ENCODE assay signal across 8 cellular contexts in genomic region chr7:100586266-100587025, GRCh38. TPM values are rescaled to one million over a fixed set of nuclear protein-coding genes. Genes with fewer than 3 reads are reported as not detected.
DNase-seq lines count a peak whose midpoint lies in the region; ATAC-seq, FAIRE-seq and TF ChIP-seq lines count a peak whose summit lies in the region.

FBXO24 (plus strand) TSS chr7:100586328; CDS start chr7:100586626, 298 bp downstream.

- H3K36me3 ChIP-seq in BE2C, result peaks cover 2% of the 10 kb centered on the region
- H3K36me3 ChIP-seq in kidney epithelial cell (ENCODE audit: control insufficient read depth, insufficient read depth, low read length), result no peaks in the 10 kb centered on the region

- FAIRE-seq in GM19239 (lab: Jason Lieb, UNC), result peak; percentile 99

- peaks cover 26% of the 10 kb centered on the region for H3K4me1 Mint-ChIP-seq in activated CD4-positive, alpha-beta T cell treated with anti-CD3 and anti-CD28 coated beads for 36 hours

- no peaks in the 10 kb centered on the region for H3K9me3 ChIP-seq in BE2C

- H3K27ac Mint-ChIP-seq in activated CD4-positive, alpha-beta T cell treated with anti-CD3 and anti-CD28 coated beads for 36 hours, result peak within 1 kb of the TSS; percentile 82

- no peak for TF ChIP-seq CTCF in BE2C (IDR thresholded peaks at IDR 0.05; ENCODE audit: low read depth, low read length)
- TF ChIP-seq CTCF in kidney epithelial cell (IDR thresholded peaks at IDR 0.05; ENCODE audit: insufficient read depth, low read length, poor library complexity, severe bottlenecking), result no peak

- no peaks in the 10 kb centered on the region for H3K27me3 ChIP-seq in BE2C
- peaks cover 6% of the 10 kb centered on the region for H3K27me3 ChIP-seq in kidney epithelial cell (ENCODE audit: control insufficient read depth, insufficient read depth, low read length)

- H3K36me3 Mint-ChIP-seq in activated CD4-positive, alpha-beta T cell treated with anti-CD3 and anti-CD28 coated beads for 36 hours (ENCODE audit: low read depth), result peaks cover 2% of the 10 kb centered on the region

- CTCF ChIA-PET in activated CD4-positive, alpha-beta T cell treated with anti-CD3 and anti-CD28 coated beads for 36 hours (lab: Charles Lee), result interaction anchor here (0.7 to 4.2 kb wide), 25 partner anchors 8 to 266 kb away, joined by 3 to 19 read pairs (median 4); partner anchors contain the start of genes AGFG2, GIGYF1, MEPCE and MOSPD3

- no peaks in the 10 kb centered on the region for H3K9me3 Mint-ChIP-seq in activated CD4-positive, alpha-beta T cell treated with anti-CD3 and anti-CD28 coated beads for 36 hours (ENCODE audit: low read depth)

- H3K4me1 ChIP-seq in BE2C, result peaks cover 10% of the 10 kb centered on the region

- intact Hi-C loops in activated CD4-positive, alpha-beta T cell treated with anti-CD3 and anti-CD28 coated beads for 36 hours (cut with DNase I, micrococcal nuclease), result loop anchor here (1.0 to 5.0 kb wide), 17 partner anchors 18 to 666 kb away; partner anchors contain the start of genes AGFG2 (in 2 of the 2), GNB2 (in 2 of the 2), MOSPD3 (in 2 of the 2) and TSC22D4 (in 2 of the 2)

- peak within 1 kb of the TSS; percentile 78 for H3K4me3 Mint-ChIP-seq in activated CD4-positive, alpha-beta T cell treated with anti-CD3 and anti-CD28 coated beads for 36 hours

- peak within 1 kb of the TSS; percentile 79 for H3K4me3 ChIP-seq in BE2C (ENCODE audit: low read depth, low read length)
- H3K4me3 ChIP-seq in kidney epithelial cell (ENCODE audit: low read depth, low read length), result peak within 1 kb of the TSS; percentile 98

- H3K27me3 Mint-ChIP-seq in activated CD4-positive, alpha-beta T cell treated with anti-CD3 and anti-CD28 coated beads for 36 hours, result peaks cover 4% of the 10 kb centered on the region

- peak; percentile 83 for ATAC-seq in HG03442 (IDR thresholded peaks at IDR 0.05; ENCODE audit: unreplicated experiment)
- peak; percentile 86 for ATAC-seq in activated CD4-positive, alpha-beta T cell treated with anti-CD3 and anti-CD28 coated beads for 36 hours

- DNase-seq in BE2C (peak; percentile 100), GM19239 (ENCODE audit: insufficient read length, low spot score) (peak; percentile 98), NCI-H510A treated with DMSO at 0.1 percent for 48 hours (lab: John Stamatoyannopoulos, UW) (peak; percentile 97), kidney epithelial cell (ENCODE audit: low read depth) (peak; percentile 98)
- peak; percentile 100 for DNase-seq in activated CD4-positive, alpha-beta T cell treated with anti-CD3 and anti-CD28 coated beads for 36 hours
- peak; percentile 100 for DNase-seq in stimulated activated CD4-positive, alpha-beta T cell treated with anti-CD3 and anti-CD28 coated beads, Interleukin-15, amount 100 ng/mL, for 24 hours

- peak within 1 kb of the TSS; percentile 96 for H3K27ac ChIP-seq in cingulate gyrus (ENCODE audit: low read depth, low read length)

- POLR2A ChIA-PET in activated CD4-positive, alpha-beta T cell treated with anti-CD3 and anti-CD28 coated beads for 36 hours (lab: Charles Lee), result interaction anchor here (0.6 to 2.7 kb wide), 19 partner anchors 9 to 366 kb away, joined by 3 to 13 read pairs (median 4); partner anchors contain the start of genes AGFG2, MEPCE, MOSPD3 and POP7

RNA-seq across cellular contexts. Expression of gene FBXO24, which starts in this region (rescaled TPM):
- polyA plus RNA-seq in BE2C (2012; ENCODE audit: insufficient read depth, insufficient read length, low read depth), result 3.0 TPM
- total RNA-seq in activated CD4-positive, alpha-beta T cell treated with anti-CD3 and anti-CD28 coated beads for 36 hours, result 1 to 10 TPM; 1.4 to 2.1 TPM
- 0.55 and 0.79 TPM in 2 replicates for total RNA-seq in kidney epithelial cell

Comparison
In these comparisons a context has a peak if more than half of its experiments do, and no peak if none do; other contexts are left out.
1. Peak in every context shown above with its lines: DNase-seq, ATAC-seq, H3K4me3 ChIP-seq and H3K27ac ChIP-seq.
2. Peak in DNase-seq and H3K4me3 ChIP-seq in kidney epithelial cell; RNA of the gene not detected or under 1 TPM.